ENCODE assay signal across 27 cellular contexts in genomic region chr16:84237994-84238750, GRCh38. TPM values are rescaled to one million over a fixed set of nuclear protein-coding genes. Genes with fewer than 3 reads are reported as not detected.
"Had no signal": no experiment of that assay in that cellular context is flagged by ENCODE, and none has a peak within 500 bp of the region (broad histone marks: within the 10 kb centered on the region; RNA-seq: fewer than 3 reads in every experiment).

No MANE protein-coding gene starts in this region.

- H3K9me3 Mint-ChIP-seq: activated B cell treated with CpG ODN at 0.5 μM for 24 hours; activated T-cell treated with anti-CD3 and anti-CD28 coated beads, Interleukin-2, amount 50 U/mL, for 4 hours; activated T-helper 2 cell treated with anti-CD3 and anti-CD28 coated beads, Interferon-gamma antibody, Interleukin-2, Interleukin-4, amounts not matched to agents 10 μg/mL and 5 μg/mL and 100 μg/mL, durations not matched to agents 14 hours and 24 hours and 36 hours; central memory CD8-positive, alpha-beta T cell; memory B cell; natural killer cell treated with Interleukin-12 subunit alpha and Interleukin-12 subunit beta and Interleukin-15 and Interleukin-18, amount 100 ng/mL, for 72 hours had no signal

- H3K36me3 Mint-ChIP-seq: activated naive CD8-positive, alpha-beta T cell; memory B cell; natural killer cell treated with Interleukin-12 subunit alpha and Interleukin-12 subunit beta and Interleukin-15 and Interleukin-18, amount 100 ng/mL, for 72 hours had no signal

- H3K27me3 ChIP-seq: colonic mucosa, ovary, right atrium auricular region had no signal

- DNase-seq: activated B cell treated with CpG ODN at 0.5 μM for 24 hours; activated CD4-positive, alpha-beta T cell treated with anti-CD3 and anti-CD28 coated beads for 36 hours; activated CD4-positive, alpha-beta T cell treated with anti-CD3 and anti-CD28 coated beads, Interleukin-2, amount 50 U/mL, for 4 hours; activated CD8-positive, alpha-beta memory T cell treated with anti-CD3 and anti-CD28 coated beads, Interleukin-2, amount 50 U/mL, for 48 hours; activated naive CD4-positive, alpha-beta T cell; activated T-cell treated with anti-CD3 and anti-CD28 coated beads, Interleukin-2, amount 50 U/mL, for 4 hours; adrenal gland; colonic mucosa; esophagus squamous epithelium; gastrocnemius medialis; hippocampal formation; left ventricle myocardium superior; ovary; stimulated activated CD4-positive, alpha-beta T cell treated with anti-CD3 and anti-CD28 coated beads, Interleukin-4, amount 100 ng/mL, for 24 hours; stimulated activated naive CD4-positive, alpha-beta T cell treated with Interleukin-2 at 50 U/mL for 16 hours; T1000 had no signal

- H3K4me1 ChIP-seq: adrenal gland, breast epithelium, colonic mucosa, esophagus squamous epithelium, prostate gland, right atrium auricular region had no signal

- H3K4me3 Mint-ChIP-seq: activated B cell treated with CpG ODN at 0.5 μM for 24 hours; activated CD4-positive, alpha-beta T cell treated with anti-CD3 and anti-CD28 coated beads for 36 hours; activated naive CD8-positive, alpha-beta T cell; activated T-cell treated with anti-CD3 and anti-CD28 coated beads, Interleukin-2, amount 50 U/mL, for 4 hours; central memory CD8-positive, alpha-beta T cell; memory B cell; natural killer cell treated with Interleukin-12 subunit alpha and Interleukin-12 subunit beta and Interleukin-15 and Interleukin-18, amount 100 ng/mL, for 72 hours had no signal

- H3K9me3 ChIP-seq: adrenal gland, breast epithelium, colonic mucosa, esophagus squamous epithelium, gastrocnemius medialis, ovary, prostate gland, right atrium auricular region had no signal

- H3K27ac ChIP-seq: adrenal gland, breast epithelium, colonic mucosa, esophagus squamous epithelium, gastrocnemius medialis, ovary, prostate gland, right atrium auricular region had no signal

- H3K36me3 ChIP-seq: adrenal gland, breast epithelium, colonic mucosa, esophagus squamous epithelium, gastrocnemius medialis, ovary, prostate gland, right atrium auricular region had no signal

- H3K4me1 Mint-ChIP-seq: activated B cell treated with CpG ODN at 0.5 μM for 24 hours; activated CD4-positive, alpha-beta T cell treated with anti-CD3 and anti-CD28 coated beads for 36 hours; central memory CD8-positive, alpha-beta T cell; memory B cell had no signal

- ATAC-seq: activated CD4-positive, alpha-beta T cell treated with anti-CD3 and anti-CD28 coated beads for 36 hours; activated T-cell treated with anti-CD3 and anti-CD28 coated beads, Interleukin-2, amount 50 U/mL, for 4 hours; gastrocnemius medialis; left ventricle myocardium superior; natural killer cell treated with Interleukin-12 subunit alpha and Interleukin-12 subunit beta and Interleukin-15 and Interleukin-18, amount 100 ng/mL, for 72 hours had no signal

- H3K27ac Mint-ChIP-seq: activated B cell treated with CpG ODN at 0.5 μM for 24 hours; activated CD4-positive, alpha-beta T cell treated with anti-CD3 and anti-CD28 coated beads for 36 hours; activated naive CD8-positive, alpha-beta T cell; activated T-helper 2 cell treated with anti-CD3 and anti-CD28 coated beads, Interferon-gamma antibody, Interleukin-2, Interleukin-4, amounts not matched to agents 10 μg/mL and 5 μg/mL and 100 μg/mL, durations not matched to agents 14 hours and 24 hours and 36 hours; memory B cell; natural killer cell treated with Interleukin-12 subunit alpha and Interleukin-12 subunit beta and Interleukin-15 and Interleukin-18, amount 100 ng/mL, for 72 hours had no signal

- H3K4me3 ChIP-seq: adrenal gland, breast epithelium, colonic mucosa, esophagus squamous epithelium, gastrocnemius medialis, ovary, prostate gland, right atrium auricular region had no signal

- FAIRE-seq: urothelium cell line had no signal

RNA-seq across cellular contexts. Expression of gene KCNG4, which starts 1.6 kb away (rescaled TPM):
- total RNA-seq: activated B cell treated with CpG ODN at 0.5 μM for 24 hours; activated CD4-positive, alpha-beta T cell treated with anti-CD3 and anti-CD28 coated beads for 36 hours; activated CD8-positive, alpha-beta memory T cell treated with anti-CD3 and anti-CD28 coated beads for 36 hours; activated T-cell treated with anti-CD3 and anti-CD28 coated beads, Interleukin-2, amount 50 U/mL, for 4 hours; activated T-helper 2 cell treated with anti-CD3 and anti-CD28 coated beads, Interferon-gamma antibody, Interleukin-2, Interleukin-4, amounts not matched to agents 10 μg/mL and 5 μg/mL and 100 μg/mL, durations not matched to agents 14 hours and 24 hours and 36 hours; breast epithelium; colonic mucosa; esophagus squamous epithelium; gastrocnemius medialis; left ventricle myocardium superior; natural killer cell treated with Interleukin-12 subunit alpha and Interleukin-12 subunit beta and Interleukin-15 and Interleukin-18, amount 100 ng/mL, for 72 hours; ovary; prostate gland; right atrium auricular region had no signal
- polyA plus RNA-seq: ovary, thymus had no signal

RNA-seq across cellular contexts. Expression of gene ADAD2, which starts 47.2 kb away (rescaled TPM):
- total RNA-seq: activated B cell treated with CpG ODN at 0.5 μM for 24 hours; activated T-helper 2 cell treated with anti-CD3 and anti-CD28 coated beads, Interferon-gamma antibody, Interleukin-2, Interleukin-4, amounts not matched to agents 10 μg/mL and 5 μg/mL and 100 μg/mL, durations not matched to agents 14 hours and 24 hours and 36 hours; colonic mucosa; gastrocnemius medialis; left ventricle myocardium superior; natural killer cell treated with Interleukin-12 subunit alpha and Interleukin-12 subunit beta and Interleukin-15 and Interleukin-18, amount 100 ng/mL, for 72 hours had no signal

RNA-seq across cellular contexts. Expression of gene WFDC1, which starts 56.5 kb away (rescaled TPM):
- total RNA-seq: activated B cell treated with CpG ODN at 0.5 μM for 24 hours; activated CD4-positive, alpha-beta T cell treated with anti-CD3 and anti-CD28 coated beads for 36 hours; activated CD8-positive, alpha-beta memory T cell treated with anti-CD3 and anti-CD28 coated beads for 36 hours; activated T-cell treated with anti-CD3 and anti-CD28 coated beads, Interleukin-2, amount 50 U/mL, for 4 hours; activated T-helper 2 cell treated with anti-CD3 and anti-CD28 coated beads, Interferon-gamma antibody, Interleukin-2, Interleukin-4, amounts not matched to agents 10 μg/mL and 5 μg/mL and 100 μg/mL, durations not matched to agents 14 hours and 24 hours and 36 hours; natural killer cell treated with Interleukin-12 subunit alpha and Interleukin-12 subunit beta and Interleukin-15 and Interleukin-18, amount 100 ng/mL, for 72 hours had no signal
